ENCODE assay signal across 28 cellular contexts in genomic region chr9:69171517-69171916, GRCh38. TPM values are rescaled to one million over a fixed set of nuclear protein-coding genes. Genes with fewer than 3 reads are reported as not detected.
DNase-seq lines count a peak whose midpoint lies in the region; ATAC-seq and TF ChIP-seq lines count a peak whose summit lies in the region.
"Had no signal": no experiment of that assay in that cellular context is flagged by ENCODE, and none has a peak within 500 bp of the region (broad histone marks: within the 10 kb centered on the region; RNA-seq: fewer than 3 reads in every experiment).

No MANE protein-coding gene starts in this region.

- peaks cover 55% of the 10 kb centered on the region for H3K79me2 ChIP-seq in hepatocyte

- H3K4me1 ChIP-seq in heart left ventricle (peaks cover 4 to 60% (median 35%) of the 10 kb centered on the region in 12 donors), hepatocyte (ENCODE audit: insufficient read depth) (peaks cover 4% of the 10 kb centered on the region)

- H3K9me2 ChIP-seq in hepatocyte (replicated peaks; ENCODE audit: insufficient read depth): no peaks in the 10 kb centered on the region

- H3K36me3 ChIP-seq in heart left ventricle (no peaks in the 10 kb centered on the region), hepatocyte (replicated peaks; ENCODE audit: insufficient read depth, low read depth) (no peaks in the 10 kb centered on the region)
- H3K36me3 ChIP-seq: cardiac muscle cell, upper lobe of right lung had no signal

- DNase-seq in heart left ventricle: no peak
- no peak for DNase-seq in Right ventricle myocardium superior
- DNase-seq in RWPE1 (ENCODE audit: low spot score): no peak
- no peak for DNase-seq in hepatocyte (ENCODE audit: low spot score)
- DNase-seq in type B pancreatic cell (ENCODE audit: extremely low spot score, unreplicated experiment): no peak
- no peak for DNase-seq in stimulated activated CD4-positive, alpha-beta T cell treated with anti-CD3 and anti-CD28 coated beads, Interleukin-15, amount 100 ng/mL, for 24 hours
- no peak for DNase-seq in natural killer cell treated with Interleukin-12 subunit alpha and Interleukin-12 subunit beta and Interleukin-15 and Interleukin-18, amount 100 ng/mL, for 72 hours (ENCODE audit: low spot score)
- DNase-seq: activated CD4-positive, alpha-beta T cell treated with anti-CD3 and anti-CD28 coated beads, Interleukin-2, amount 50 U/mL, for 1 hour; activated CD4-positive, CD25-positive, alpha-beta regulatory T cell; activated effector memory CD4-positive, alpha-beta T cell treated with anti-CD3 and anti-CD28 coated beads, Interleukin-2, amount 50 U/mL, for 16 hours; activated naive CD8-positive, alpha-beta T cell treated with anti-CD3 and anti-CD28 coated beads for 36 hours; activated T-cell treated with anti-CD3 and anti-CD28 coated beads, Interleukin-2, amount 50 U/mL, for 24 hours; anterior cingulate cortex; CD4-positive, alpha-beta memory T cell; effector CD4-positive, alpha-beta T cell; glutamatergic neuron; HCEC 1CT; midbrain; naive thymus-derived CD4-positive, alpha-beta T cell; NCI-H1092; NCI-H1694 treated with DMSO at 0.1 percent for 48 hours; NCI-H82; substantia nigra; upper lobe of right lung had no signal

- CTCF ChIA-PET in RWPE1 (lab: Yijun Ruan, JAX): interaction anchor here (1.5 kb wide), 1 partner anchor 11 kb away, joined by 4 read pairs; no protein-coding TSS in a partner anchor

- ATAC-seq in heart left ventricle (no peak), Right ventricle myocardium superior (ENCODE audit: poor library complexity) (no peak), HG02798 (IDR thresholded peaks at IDR 0.05; ENCODE audit: poor library complexity, unreplicated experiment) (no peak)
- ATAC-seq in natural killer cell treated with Interleukin-12 subunit alpha and Interleukin-12 subunit beta and Interleukin-15 and Interleukin-18, amount 100 ng/mL, for 72 hours: no peak
- ATAC-seq: naive thymus-derived CD4-positive, alpha-beta T cell; stimulated activated memory B cell treated with anti-CD40 and anti-IgM and Interleukin-4, amounts not matched to agents 10 μg/mL and 1 μg/mL and 100 μg/mL, for 72 hours had no signal

- TF ChIP-seq CTCF in heart left ventricle (IDR thresholded peaks at IDR 0.05) (no peak), RWPE1 (conservative IDR thresholded peaks at IDR 0.05; ENCODE audit: low read depth) (no peak), hepatocyte (IDR thresholded peaks at IDR 0.05; ENCODE audit: poor library complexity) (no peak), type B pancreatic cell (conservative IDR thresholded peaks at IDR 0.05) (no peak)

- peaks cover 12% of the 10 kb centered on the region for H4K20me1 ChIP-seq in hepatocyte (ENCODE audit: insufficient read depth, poor library complexity, severe bottlenecking)

- H3K4me3 ChIP-seq in heart left ventricle: no peak overlapping the region
- no peak overlapping the region for H3K4me3 ChIP-seq in hepatocyte
- H3K4me3 ChIP-seq: cardiac muscle cell, upper lobe of right lung had no signal

- POLR2A ChIA-PET in RWPE1 (lab: Yijun Ruan, JAX; ENCODE audit: low non-redundant PET): no interaction called here

- no peak for TF ChIP-seq POLR2A in heart left ventricle (IDR thresholded peaks at IDR 0.05)

- H3K27ac ChIP-seq in heart left ventricle (peak overlapping the region in 7 of 12 donors; percentile 47 to 70 (median 60)), RWPE1 (peak overlapping the region; percentile 75), hepatocyte (peak overlapping the region; percentile 56)
- H3K27ac ChIP-seq: cardiac muscle cell had no signal

- no peak overlapping the region for H3K4me2 ChIP-seq in hepatocyte

- peaks cover 28% of the 10 kb centered on the region for H3K27me3 Mint-ChIP-seq in type B pancreatic cell
- H3K27me3 Mint-ChIP-seq in natural killer cell treated with Interleukin-12 subunit alpha and Interleukin-12 subunit beta and Interleukin-15 and Interleukin-18, amount 100 ng/mL, for 72 hours: peaks cover 0 to 12% of the 10 kb centered on the region in 2 donors

- H3K27me3 ChIP-seq in heart left ventricle (no peaks in the 10 kb centered on the region), hepatocyte (no peaks in the 10 kb centered on the region)
- H3K27me3 ChIP-seq: cardiac muscle cell, upper lobe of right lung had no signal

- intact Hi-C loops in heart left ventricle (cut with DNase I): loop anchor here in 2 of 10 donors (5.0 kb wide), 2 partner anchors 39 to 49 kb away; no protein-coding TSS in a partner anchor
- intact Hi-C loops in Right ventricle myocardium superior (cut with DNase I): loop anchor here (2.0 kb wide), 1 partner anchor 29 kb away; no protein-coding TSS in a partner anchor

- H3K4me3 Mint-ChIP-seq in type B pancreatic cell: peak overlapping the region; percentile 54
- H3K4me3 Mint-ChIP-seq in natural killer cell treated with Interleukin-12 subunit alpha and Interleukin-12 subunit beta and Interleukin-15 and Interleukin-18, amount 100 ng/mL, for 72 hours: no peak overlapping the region
- H3K4me3 Mint-ChIP-seq: activated naive CD8-positive, alpha-beta T cell treated with anti-CD3 and anti-CD28 coated beads for 36 hours; activated T-cell treated with anti-CD3 and anti-CD28 coated beads, Interleukin-2, amount 50 U/mL, for 24 hours; stimulated activated memory B cell treated with anti-CD40 and anti-IgM and Interleukin-4, amounts not matched to agents 10 μg/mL and 1 μg/mL and 100 μg/mL, for 72 hours had no signal

- H3K4me1 Mint-ChIP-seq in type B pancreatic cell (ENCODE audit: unreplicated experiment): peaks cover 44% of the 10 kb centered on the region
- peaks cover 33 to 39% of the 10 kb centered on the region in 2 donors for H3K4me1 Mint-ChIP-seq in natural killer cell treated with Interleukin-12 subunit alpha and Interleukin-12 subunit beta and Interleukin-15 and Interleukin-18, amount 100 ng/mL, for 72 hours (ENCODE audit: low read depth in 2 of 2)

- H3K36me3 Mint-ChIP-seq in type B pancreatic cell: no peaks in the 10 kb centered on the region
- no peaks in the 10 kb centered on the region for H3K36me3 Mint-ChIP-seq in natural killer cell treated with Interleukin-12 subunit alpha and Interleukin-12 subunit beta and Interleukin-15 and Interleukin-18, amount 100 ng/mL, for 72 hours
- H3K36me3 Mint-ChIP-seq: activated naive CD8-positive, alpha-beta T cell treated with anti-CD3 and anti-CD28 coated beads for 36 hours; CD4-positive, alpha-beta memory T cell; IgD-negative memory B cell; stimulated activated memory B cell treated with anti-CD40 and anti-IgM and Interleukin-4, amounts not matched to agents 10 μg/mL and 1 μg/mL and 100 μg/mL, for 72 hours had no signal

- WGBS in heart left ventricle, 4 donors: 94 to 97% (median 96%) methylated on average over 6 of the region's 6 CpGs
- WGBS in hepatocyte (ENCODE audit: low lambda C conversion rate, missing lambda C conversion rate): 93% methylated on average over 5 of the region's 6 CpGs

- H3K27ac Mint-ChIP-seq in type B pancreatic cell: peak overlapping the region; percentile 88
- no peak overlapping the region for H3K27ac Mint-ChIP-seq in natural killer cell treated with Interleukin-12 subunit alpha and Interleukin-12 subunit beta and Interleukin-15 and Interleukin-18, amount 100 ng/mL, for 72 hours
- H3K27ac Mint-ChIP-seq: activated naive CD8-positive, alpha-beta T cell treated with anti-CD3 and anti-CD28 coated beads for 36 hours; activated T-cell treated with anti-CD3 and anti-CD28 coated beads, Interleukin-2, amount 50 U/mL, for 24 hours; CD4-positive, alpha-beta memory T cell; IgD-negative memory B cell; naive thymus-derived CD4-positive, alpha-beta T cell; stimulated activated memory B cell treated with anti-CD40 and anti-IgM and Interleukin-4, amounts not matched to agents 10 μg/mL and 1 μg/mL and 100 μg/mL, for 72 hours had no signal

- H2AFZ ChIP-seq in hepatocyte: no peak overlapping the region

- H3K9me3 ChIP-seq in heart left ventricle (no peaks in the 10 kb centered on the region), hepatocyte (ENCODE audit: low read depth) (no peaks in the 10 kb centered on the region)
- H3K9me3 ChIP-seq: upper lobe of right lung had no signal

- peaks cover 4% of the 10 kb centered on the region for H3K9me3 Mint-ChIP-seq in type B pancreatic cell
- H3K9me3 Mint-ChIP-seq in natural killer cell treated with Interleukin-12 subunit alpha and Interleukin-12 subunit beta and Interleukin-15 and Interleukin-18, amount 100 ng/mL, for 72 hours: no peaks in the 10 kb centered on the region
- H3K9me3 Mint-ChIP-seq: activated naive CD8-positive, alpha-beta T cell treated with anti-CD3 and anti-CD28 coated beads for 36 hours; activated T-cell treated with anti-CD3 and anti-CD28 coated beads, Interleukin-2, amount 50 U/mL, for 24 hours; CD4-positive, alpha-beta memory T cell; IgD-negative memory B cell; naive thymus-derived CD4-positive, alpha-beta T cell; stimulated activated memory B cell treated with anti-CD40 and anti-IgM and Interleukin-4, amounts not matched to agents 10 μg/mL and 1 μg/mL and 100 μg/mL, for 72 hours had no signal

RNA-seq across cellular contexts. Expression of gene TJP2, which starts 2.6 kb away (rescaled TPM):
- total RNA-seq in heart left ventricle: 100 to 1,000 TPM in 4 of 9 donors, 10 to 100 TPM in 5; 56.0 to 139 (median 92.0) TPM
- polyA plus RNA-seq in heart left ventricle: 10 to 100 TPM; 29.1 to 29.5 TPM
- 116 TPM for total RNA-seq in Right ventricle myocardium superior
- 126 and 131 TPM in 2 replicates for total RNA-seq in hepatocyte
- polyA plus RNA-seq in hepatocyte: 67.2 and 69.9 TPM in 2 replicates
- total RNA-seq in type B pancreatic cell (ENCODE audit: low replicate concordance): 85.2 and 187 TPM in 2 replicates
- total RNA-seq in natural killer cell treated with Interleukin-12 subunit alpha and Interleukin-12 subunit beta and Interleukin-15 and Interleukin-18, amount 100 ng/mL, for 72 hours: 10 to 100 TPM in 1 of 2 donors, 1 to 10 TPM in 1; 5.1 to 10.2 TPM
